23 cellular contexts compared by ENCODE assay signal in genomic region chr10:34730726-34731125, GRCh38.
DNase-seq lines count a peak whose midpoint lies in the region; ATAC-seq, FAIRE-seq and TF ChIP-seq lines count a peak whose summit lies in the region.
"Had no signal": no experiment of that assay in that cellular context is flagged by ENCODE, and none has a peak within 500 bp of the region (broad histone marks: within the 10 kb centered on the region; RNA-seq: fewer than 3 reads in every experiment).

No MANE protein-coding gene starts in this region.

- DNase-seq in A549 (ENCODE audit: low read depth in 1 of 2, low spot score in 1 of 2), result no peak
- DNase-seq in PC-3, result no peak
- no peak for DNase-seq in RWPE2 (ENCODE audit: low spot score)
- peak; percentile 67 for DNase-seq in choroid plexus epithelial cell (ENCODE audit: low read depth)
- no peak for DNase-seq in NCI-H2081 treated with DMSO at 0.1 percent for 48 hours (lab: John Stamatoyannopoulos, UW)
- DNase-seq in medulla oblongata (ENCODE audit: extremely low spot score), result no peak
- DNase-seq: ACHN; C1 segment of cervical spinal cord; Calu3; CD4-positive, alpha-beta memory T cell; COR-L47; DMS53; DMS79 treated with DMSO at 0.1 percent for 48 hours; H9; HFFc6 had no signal

- H3K27ac ChIP-seq in A549, result peak overlapping the region in 1 of 2 experiments; percentile 45; a peak in 3 of 6 replicates
- no peak overlapping the region; the same call in 1 of the 2 replicates for H3K27ac ChIP-seq in PC-3 (ENCODE audit: low read length)
- peak overlapping the region; percentile 91 for H3K27ac ChIP-seq in RWPE2 (ENCODE audit: poor library complexity, severe bottlenecking)
- H3K27ac ChIP-seq: 22Rv1 had no signal

- TF ChIP-seq EP300 in A549 (IDR thresholded peaks at IDR 0.05), result no peak

- no TSS peak for BruUV-seq in PC-3 (replicated peaks; lab: Mats Ljungman, UMichigan)

- peaks cover 29% of the 10 kb centered on the region for H4K20me1 ChIP-seq in PC-3 (ENCODE audit: low read length)

- 93% methylated on average over 7 of the region's 7 CpGs for WGBS in A549 (ENCODE audit: missing lambda C conversion rate)

- CTCF ChIA-PET in A549 (lab: Yijun Ruan, JAX) (interaction anchor here (0.8 to 3.8 kb wide), 4 partner anchors 11 to 65 kb away, joined by 3 to 15 read pairs (median 4); no protein-coding TSS in a partner anchor), PC-3 (lab: Charles Lee) (interaction anchor here (0.5 to 2.7 kb wide), 5 partner anchors 9 to 255 kb away, joined by 4 to 11 read pairs (median 6); no protein-coding TSS in a partner anchor)

- peaks cover 19% of the 10 kb centered on the region for H3F3A ChIP-seq in PC-3 (ENCODE audit: low read length, unreplicated experiment)

- POLR2A ChIA-PET in A549 (lab: Yijun Ruan, JAX) (interaction anchor here (1.2 kb wide), 1 partner anchor 10 kb away, joined by 5 read pairs; no protein-coding TSS in a partner anchor), PC-3 (lab: Charles Lee; ENCODE audit: unreplicated experiment) (interaction anchor here (0.6 to 0.7 kb wide), 2 partner anchors 9 to 1576 kb away, joined by 3 to 5 read pairs; no protein-coding TSS in a partner anchor)

- no peak overlapping the region for H3K4me3 ChIP-seq in A549
- no peak overlapping the region for H3K4me3 ChIP-seq in PC-3 (ENCODE audit: low read length)
- H3K4me3 ChIP-seq in RWPE2 (ENCODE audit: severe bottlenecking), result no peak overlapping the region
- H3K4me3 ChIP-seq in choroid plexus epithelial cell (ENCODE audit: low read depth, low read length), result no peak overlapping the region
- H3K4me3 ChIP-seq: GM23338 had no signal

- H3K36me3 ChIP-seq in PC-3 (ENCODE audit: low read depth, low read length) (no peaks in the 10 kb centered on the region), RWPE2 (ENCODE audit: low read depth) (no peaks in the 10 kb centered on the region)

- peaks cover 93% of the 10 kb centered on the region for H3K79me2 ChIP-seq in PC-3 (ENCODE audit: low read length)

- no peak overlapping the region for H3K9ac ChIP-seq in PC-3 (ENCODE audit: low read length)

- H3K27me3 ChIP-seq in PC-3 (ENCODE audit: low read length) (no peaks in the 10 kb centered on the region), RWPE2 (ENCODE audit: insufficient read depth, poor library complexity, severe bottlenecking) (no peaks in the 10 kb centered on the region)

- no peaks in the 10 kb centered on the region for H3K9me3 ChIP-seq in A549
- H3K9me3 ChIP-seq in PC-3 (ENCODE audit: low read length), result no peaks in the 10 kb centered on the region
- H3K9me3 ChIP-seq in RWPE2 (ENCODE audit: severe bottlenecking), result no peaks in the 10 kb centered on the region

- ATAC-seq in A549 (no peak), PC-3 (no peak), RWPE2 (ENCODE audit: low read depth) (no peak), GM18511 (IDR thresholded peaks at IDR 0.05; ENCODE audit: unreplicated experiment) (no peak), HG03432 (IDR thresholded peaks at IDR 0.05; ENCODE audit: unreplicated experiment) (no peak)
- ATAC-seq: GM23338, HCT116 had no signal

- FAIRE-seq in A549 (lab: Jason Lieb, UNC), result no peak
- FAIRE-seq: A204.1, G401.6, GM12892 had no signal

- H3K4me1 ChIP-seq in A549, result peaks cover 79% of the 10 kb centered on the region
- H3K4me1 ChIP-seq in PC-3 (ENCODE audit: insufficient read depth, low read length), result peaks cover 43% of the 10 kb centered on the region
- peaks cover 40% of the 10 kb centered on the region for H3K4me1 ChIP-seq in RWPE2 (ENCODE audit: insufficient read depth, poor library complexity, severe bottlenecking)

- H3K9me2 ChIP-seq in PC-3 (replicated peaks; ENCODE audit: low read length), result no peaks in the 10 kb centered on the region

- TF ChIP-seq CTCF in A549 (IDR thresholded peaks at IDR 0.05) (no peak), PC-3 (conservative IDR thresholded peaks at IDR 0.05; ENCODE audit: low read depth, low read length) (no peak), RWPE2 (IDR thresholded peaks at IDR 0.05; ENCODE audit: poor library complexity, severe bottlenecking) (no peak), choroid plexus epithelial cell (conservative IDR thresholded peaks at IDR 0.05; ENCODE audit: low read depth, low read length) (no peak)

- no peak for TF ChIP-seq RAD21 in A549 (conservative IDR thresholded peaks at IDR 0.05 in 1 of 2, IDR thresholded peaks at IDR 0.05 in 1 of 2)

- H2AFZ ChIP-seq in PC-3 (ENCODE audit: low read length), result no peak overlapping the region
- H2AFZ ChIP-seq: GM23338 had no signal

- intact Hi-C loops in PC-3 (cut with micrococcal nuclease), result no loop called here

- no peak for TF ChIP-seq POLR2A in A549 (IDR thresholded peaks at IDR 0.05; ENCODE audit: low read length)

- H3K4me2 ChIP-seq in A549 (peak overlapping the region; percentile 81; the same call in 1 of the 3 replicates), PC-3 (ENCODE audit: low read length) (peak overlapping the region; percentile 59)
- H3K4me2 ChIP-seq: GM23338 had no signal

TF ChIP-seq in A549, 52 proteins besides CTCF, POLR2A, EP300 and RAD21:
- no peak for TF ChIP-seq USF2 (IDR thresholded peaks at IDR 0.05)
- TF ChIP-seq, protein P1, sequence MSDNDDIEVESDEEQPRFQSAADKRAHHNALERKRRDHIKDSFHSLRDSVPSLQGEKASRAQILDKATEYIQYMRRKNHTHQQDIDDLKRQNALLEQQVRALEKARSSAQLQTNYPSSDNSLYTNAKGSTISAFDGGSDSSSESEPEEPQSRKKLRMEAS (IDR thresholded peaks at IDR 0.05), result no peak
- no peak for TF ChIP-seq FOSB (CRISPR knock-in tag; IDR thresholded peaks at IDR 0.05)
- TF ChIP-seq GATA3 (IDR thresholded peaks at IDR 0.05; ENCODE audit: borderline replicate concordance), result no peak
- TF ChIP-seq ATOH8 (CRISPR knock-in tag; IDR thresholded peaks at IDR 0.05; ENCODE audit: low read depth), result no peak
- TF ChIP-seq JUN (IDR thresholded peaks at IDR 0.05), result no peak
TF ChIP-seq in A549: peak in this region for 0.
